Comparison of ENCODE assay signal across 1 cellular context in the genomic region with DNA sequence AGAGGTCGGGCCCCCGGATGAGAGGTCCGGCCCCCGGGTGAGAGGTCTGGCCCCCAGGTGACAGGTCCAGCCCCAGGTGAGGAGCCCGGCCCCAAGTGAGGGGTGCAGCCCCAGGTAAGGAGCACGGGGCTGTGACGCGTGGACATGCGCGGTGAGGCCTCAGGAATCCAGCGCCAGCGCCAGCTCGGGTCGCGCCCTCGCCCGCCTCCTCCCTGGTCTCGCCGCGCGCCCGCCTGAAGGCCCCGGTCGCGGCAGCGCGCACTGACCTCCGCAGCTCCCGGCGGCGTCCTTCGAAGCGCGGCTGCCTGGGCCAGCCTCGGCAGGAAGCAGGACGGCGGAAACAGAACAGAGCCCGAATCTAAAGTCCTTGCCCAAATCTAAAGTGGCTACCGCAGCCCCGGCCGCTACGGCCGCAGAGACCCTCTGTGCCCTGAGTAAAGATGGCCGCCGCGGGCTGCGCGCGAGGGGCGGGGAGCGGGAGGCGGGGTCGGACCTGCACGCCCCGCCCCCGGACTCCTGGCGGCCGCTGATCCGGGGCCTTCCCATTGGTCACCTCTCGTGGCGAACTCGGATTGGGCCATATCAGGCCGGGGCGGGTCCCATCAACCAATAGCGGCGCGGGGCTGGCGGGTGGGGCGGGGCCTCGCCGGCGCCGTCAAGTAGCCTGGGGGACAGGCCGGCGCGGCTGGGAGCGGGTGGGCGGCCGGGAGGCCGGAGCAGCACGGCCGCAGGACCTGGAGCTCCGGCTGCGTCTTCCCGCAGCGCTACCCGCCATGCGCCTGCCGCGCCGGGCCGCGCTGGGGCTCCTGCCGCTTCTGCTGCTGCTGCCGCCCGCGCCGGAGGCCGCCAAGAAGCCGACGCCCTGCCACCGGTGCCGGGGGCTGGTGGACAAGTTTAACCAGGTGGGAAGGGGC.
TF ChIP-seq lines count a peak whose summit lies in the region.

Gene ALG12, minus strand, starts transcription at position 442 of the 914 bp plus-strand sequence. CDS start 4,673 bp downstream, outside the sequence.
Gene CRELD2, plus strand, starts transcription at position 638 of the 914 bp plus-strand sequence. Its CDS starts 136 bp downstream, at position 774.

TF ChIP-seq in HepG2, 621 proteins besides CTCF, POLR2A, EP300 and RAD21 (continued from another document and continues in another):
- TF ChIP-seq, protein P1, sequence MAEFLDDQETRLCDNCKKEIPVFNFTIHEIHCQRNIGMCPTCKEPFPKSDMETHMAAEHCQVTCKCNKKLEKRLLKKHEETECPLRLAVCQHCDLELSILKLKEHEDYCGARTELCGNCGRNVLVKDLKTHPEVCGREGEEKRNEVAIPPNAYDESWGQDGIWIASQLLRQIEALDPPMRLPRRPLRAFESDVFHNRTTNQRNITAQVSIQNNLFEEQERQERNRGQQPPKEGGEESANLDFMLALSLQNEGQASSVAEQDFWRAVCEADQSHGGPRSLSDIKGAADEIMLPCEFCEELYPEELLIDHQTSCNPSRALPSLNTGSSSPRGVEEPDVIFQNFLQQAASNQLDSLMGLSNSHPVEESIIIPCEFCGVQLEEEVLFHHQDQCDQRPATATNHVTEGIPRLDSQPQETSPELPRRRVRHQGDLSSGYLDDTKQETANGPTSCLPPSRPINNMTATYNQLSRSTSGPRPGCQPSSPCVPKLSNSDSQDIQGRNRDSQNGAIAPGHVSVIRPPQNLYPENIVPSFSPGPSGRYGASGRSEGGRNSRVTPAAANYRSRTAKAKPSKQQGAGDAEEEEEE (CRISPR knock-in tag; IDR thresholded peaks at IDR 0.05; ENCODE audit: borderline replicate concordance): no peak
- TF ChIP-seq SETDB1 (CRISPR knock-in tag; IDR thresholded peaks at IDR 0.05; ENCODE audit: borderline replicate concordance): no peak
- no peak for TF ChIP-seq CEBPZ (IDR thresholded peaks at IDR 0.05; ENCODE audit: low read length)
- no peak; the same call in 1 of the 2 replicates for TF ChIP-seq ZNF143 (CRISPR knock-in tag; IDR thresholded peaks at IDR 0.05)
- TF ChIP-seq SALL1 (CRISPR knock-in tag; IDR thresholded peaks at IDR 0.05): peak; percentile 69
- no peak for TF ChIP-seq CENPX (CRISPR knock-in tag; IDR thresholded peaks at IDR 0.05)
- no peak for TF ChIP-seq KLF13 (CRISPR knock-in tag; IDR thresholded peaks at IDR 0.05)
- TF ChIP-seq ZNF563 (CRISPR knock-in tag; IDR thresholded peaks at IDR 0.05): peak; percentile 78; the same call in 1 of the 2 replicates
- TF ChIP-seq NR2F2 (IDR thresholded peaks at IDR 0.05; ENCODE audit: borderline replicate concordance, low read depth): no peak
- 0 out of 2 replicates have a peak, but pooled peaks have one; percentile 35 for TF ChIP-seq ZFP36L1 (CRISPR knock-in tag; IDR thresholded peaks at IDR 0.05)
- no peak for TF ChIP-seq RXRA (CRISPR knock-in tag; IDR thresholded peaks at IDR 0.05)
- no peak for TF ChIP-seq SCMH1 (CRISPR knock-in tag; IDR thresholded peaks at IDR 0.05; ENCODE audit: borderline replicate concordance)
- no peak for TF ChIP-seq MTF2 (CRISPR knock-in tag; IDR thresholded peaks at IDR 0.05; ENCODE audit: borderline replicate concordance)
- TF ChIP-seq ZNF251 (CRISPR knock-in tag; IDR thresholded peaks at IDR 0.05): no peak
- TF ChIP-seq, protein P2, sequence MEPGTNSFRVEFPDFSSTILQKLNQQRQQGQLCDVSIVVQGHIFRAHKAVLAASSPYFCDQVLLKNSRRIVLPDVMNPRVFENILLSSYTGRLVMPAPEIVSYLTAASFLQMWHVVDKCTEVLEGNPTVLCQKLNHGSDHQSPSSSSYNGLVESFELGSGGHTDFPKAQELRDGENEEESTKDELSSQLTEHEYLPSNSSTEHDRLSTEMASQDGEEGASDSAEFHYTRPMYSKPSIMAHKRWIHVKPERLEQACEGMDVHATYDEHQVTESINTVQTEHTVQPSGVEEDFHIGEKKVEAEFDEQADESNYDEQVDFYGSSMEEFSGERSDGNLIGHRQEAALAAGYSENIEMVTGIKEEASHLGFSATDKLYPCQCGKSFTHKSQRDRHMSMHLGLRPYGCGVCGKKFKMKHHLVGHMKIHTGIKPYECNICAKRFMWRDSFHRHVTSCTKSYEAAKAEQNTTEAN (CRISPR knock-in tag; conservative IDR thresholded peaks at IDR 0.05): 0 out of 2 replicates have a peak, but pooled peaks have one; percentile 39
- TF ChIP-seq HMG20A (CRISPR knock-in tag; IDR thresholded peaks at IDR 0.05; ENCODE audit: borderline replicate concordance): no peak
- peak; percentile 54; the same call in 1 of the 2 replicates for TF ChIP-seq HES4 (CRISPR knock-in tag; IDR thresholded peaks at IDR 0.05; ENCODE audit: borderline replicate concordance)
- TF ChIP-seq NFE2L2 (IDR thresholded peaks at IDR 0.05; ENCODE audit: low read length): no peak
- peak; percentile 67 for TF ChIP-seq TAF1 (CRISPR knock-in tag; IDR thresholded peaks at IDR 0.05)
- TF ChIP-seq, protein P3, sequence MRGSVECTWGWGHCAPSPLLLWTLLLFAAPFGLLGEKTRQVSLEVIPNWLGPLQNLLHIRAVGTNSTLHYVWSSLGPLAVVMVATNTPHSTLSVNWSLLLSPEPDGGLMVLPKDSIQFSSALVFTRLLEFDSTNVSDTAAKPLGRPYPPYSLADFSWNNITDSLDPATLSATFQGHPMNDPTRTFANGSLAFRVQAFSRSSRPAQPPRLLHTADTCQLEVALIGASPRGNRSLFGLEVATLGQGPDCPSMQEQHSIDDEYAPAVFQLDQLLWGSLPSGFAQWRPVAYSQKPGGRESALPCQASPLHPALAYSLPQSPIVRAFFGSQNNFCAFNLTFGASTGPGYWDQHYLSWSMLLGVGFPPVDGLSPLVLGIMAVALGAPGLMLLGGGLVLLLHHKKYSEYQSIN (CRISPR knock-in tag; IDR thresholded peaks at IDR 0.05; ENCODE audit: borderline replicate concordance): no peak
- TF ChIP-seq AGO1 (IDR thresholded peaks at IDR 0.05; ENCODE audit: low read depth, low read length, poor library complexity, severe bottlenecking): no peak
- TF ChIP-seq, protein P4, sequence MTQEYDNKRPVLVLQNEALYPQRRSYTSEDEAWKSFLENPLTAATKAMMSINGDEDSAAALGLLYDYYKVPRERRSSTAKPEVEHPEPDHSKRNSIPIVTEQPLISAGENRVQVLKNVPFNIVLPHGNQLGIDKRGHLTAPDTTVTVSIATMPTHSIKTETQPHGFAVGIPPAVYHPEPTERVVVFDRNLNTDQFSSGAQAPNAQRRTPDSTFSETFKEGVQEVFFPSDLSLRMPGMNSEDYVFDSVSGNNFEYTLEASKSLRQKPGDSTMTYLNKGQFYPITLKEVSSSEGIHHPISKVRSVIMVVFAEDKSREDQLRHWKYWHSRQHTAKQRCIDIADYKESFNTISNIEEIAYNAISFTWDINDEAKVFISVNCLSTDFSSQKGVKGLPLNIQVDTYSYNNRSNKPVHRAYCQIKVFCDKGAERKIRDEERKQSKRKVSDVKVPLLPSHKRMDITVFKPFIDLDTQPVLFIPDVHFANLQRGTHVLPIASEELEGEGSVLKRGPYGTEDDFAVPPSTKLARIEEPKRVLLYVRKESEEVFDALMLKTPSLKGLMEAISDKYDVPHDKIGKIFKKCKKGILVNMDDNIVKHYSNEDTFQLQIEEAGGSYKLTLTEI (CRISPR knock-in tag; conservative IDR thresholded peaks at IDR 0.05): no peak
- TF ChIP-seq SIN3A (IDR thresholded peaks at IDR 0.05; ENCODE audit: borderline replicate concordance, low read depth, low read length): 0 out of 2 replicates have a peak, but pooled peaks have one; percentile 20
- TF ChIP-seq DRAP1 (CRISPR knock-in tag; IDR thresholded peaks at IDR 0.05): peak; percentile 70; the same call in 1 of the 2 replicates
- TF ChIP-seq RBM39 (IDR thresholded peaks at IDR 0.05; ENCODE audit: low read depth, low read length, poor library complexity, severe bottlenecking): peak; percentile 11
- TF ChIP-seq PITX1 (CRISPR knock-in tag; IDR thresholded peaks at IDR 0.05): 0 out of 2 replicates have a peak, but pooled peaks have one; percentile 18
- TF ChIP-seq ZNF451 (CRISPR knock-in tag; IDR thresholded peaks at IDR 0.05): no peak
- TF ChIP-seq ZNF816 (CRISPR knock-in tag; IDR thresholded peaks at IDR 0.05; ENCODE audit: borderline replicate concordance): peak; percentile 17; the same call in 1 of the 2 replicates
- TF ChIP-seq, protein P5, sequence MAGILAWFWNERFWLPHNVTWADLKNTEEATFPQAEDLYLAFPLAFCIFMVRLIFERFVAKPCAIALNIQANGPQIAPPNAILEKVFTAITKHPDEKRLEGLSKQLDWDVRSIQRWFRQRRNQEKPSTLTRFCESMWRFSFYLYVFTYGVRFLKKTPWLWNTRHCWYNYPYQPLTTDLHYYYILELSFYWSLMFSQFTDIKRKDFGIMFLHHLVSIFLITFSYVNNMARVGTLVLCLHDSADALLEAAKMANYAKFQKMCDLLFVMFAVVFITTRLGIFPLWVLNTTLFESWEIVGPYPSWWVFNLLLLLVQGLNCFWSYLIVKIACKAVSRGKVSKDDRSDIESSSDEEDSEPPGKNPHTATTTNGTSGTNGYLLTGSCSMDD (CRISPR knock-in tag; IDR thresholded peaks at IDR 0.05): no peak
- peak; percentile 56; the same call in 1 of the 2 replicates for TF ChIP-seq ZSCAN9 (CRISPR knock-in tag; IDR thresholded peaks at IDR 0.05; ENCODE audit: borderline replicate concordance)
- peak; percentile 82 for TF ChIP-seq NFYB (CRISPR knock-in tag; IDR thresholded peaks at IDR 0.05)
- no peak for TF ChIP-seq CBX1 (IDR thresholded peaks at IDR 0.05; ENCODE audit: low read depth)
- peak; percentile 85 for TF ChIP-seq ZHX1 (CRISPR knock-in tag; IDR thresholded peaks at IDR 0.05; ENCODE audit: low read depth)
- peak; percentile 83 for TF ChIP-seq THAP11 (CRISPR knock-in tag; IDR thresholded peaks at IDR 0.05)
- TF ChIP-seq BATF2 (CRISPR knock-in tag; IDR thresholded peaks at IDR 0.05): no peak
- peak; percentile 43; the same call in 1 of the 2 replicates for TF ChIP-seq EEA1 (CRISPR knock-in tag; IDR thresholded peaks at IDR 0.05; ENCODE audit: borderline replicate concordance)
- peak; percentile 19; the same call in 1 of the 2 replicates for TF ChIP-seq DR1 (CRISPR knock-in tag; IDR thresholded peaks at IDR 0.05)
- TF ChIP-seq, protein P6, sequence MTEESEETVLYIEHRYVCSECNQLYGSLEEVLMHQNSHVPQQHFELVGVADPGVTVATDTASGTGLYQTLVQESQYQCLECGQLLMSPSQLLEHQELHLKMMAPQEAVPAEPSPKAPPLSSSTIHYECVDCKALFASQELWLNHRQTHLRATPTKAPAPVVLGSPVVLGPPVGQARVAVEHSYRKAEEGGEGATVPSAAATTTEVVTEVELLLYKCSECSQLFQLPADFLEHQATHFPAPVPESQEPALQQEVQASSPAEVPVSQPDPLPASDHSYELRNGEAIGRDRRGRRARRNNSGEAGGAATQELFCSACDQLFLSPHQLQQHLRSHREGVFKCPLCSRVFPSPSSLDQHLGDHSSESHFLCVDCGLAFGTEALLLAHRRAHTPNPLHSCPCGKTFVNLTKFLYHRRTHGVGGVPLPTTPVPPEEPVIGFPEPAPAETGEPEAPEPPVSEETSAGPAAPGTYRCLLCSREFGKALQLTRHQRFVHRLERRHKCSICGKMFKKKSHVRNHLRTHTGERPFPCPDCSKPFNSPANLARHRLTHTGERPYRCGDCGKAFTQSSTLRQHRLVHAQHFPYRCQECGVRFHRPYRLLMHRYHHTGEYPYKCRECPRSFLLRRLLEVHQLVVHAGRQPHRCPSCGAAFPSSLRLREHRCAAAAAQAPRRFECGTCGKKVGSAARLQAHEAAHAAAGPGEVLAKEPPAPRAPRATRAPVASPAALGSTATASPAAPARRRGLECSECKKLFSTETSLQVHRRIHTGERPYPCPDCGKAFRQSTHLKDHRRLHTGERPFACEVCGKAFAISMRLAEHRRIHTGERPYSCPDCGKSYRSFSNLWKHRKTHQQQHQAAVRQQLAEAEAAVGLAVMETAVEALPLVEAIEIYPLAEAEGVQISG (CRISPR knock-in tag; IDR thresholded peaks at IDR 0.05): peak; percentile 94
- TF ChIP-seq ZNF616 (CRISPR knock-in tag; IDR thresholded peaks at IDR 0.05; ENCODE audit: low read depth): no peak
